2 cellular contexts compared by ENCODE assay signal in genomic region chr14:21205026-21205677, GRCh38.
TF ChIP-seq lines count a peak whose summit lies in the region.

No MANE protein-coding gene starts in this region.

TF ChIP-seq in GM23338, 12 proteins besides CTCF, POLR2A, EP300 and RAD21:
- no peak for TF ChIP-seq REST (IDR thresholded peaks at IDR 0.05; ENCODE audit: unreplicated experiment)
- no peak for TF ChIP-seq ZNF331 (CRISPR knock-in tag; IDR thresholded peaks at IDR 0.05; ENCODE audit: low read depth)
- TF ChIP-seq NANOG (IDR thresholded peaks at IDR 0.05; ENCODE audit: borderline replicate concordance): no peak
- TF ChIP-seq ZNF114 (CRISPR knock-in tag; IDR thresholded peaks at IDR 0.05): no peak
- TF ChIP-seq STAT1 (IDR thresholded peaks at IDR 0.05; ENCODE audit: unreplicated experiment): no peak
- TF ChIP-seq JUNB (IDR thresholded peaks at IDR 0.05; ENCODE audit: unreplicated experiment): no peak
- TF ChIP-seq POLR2AphosphoS5 (IDR thresholded peaks at IDR 0.05; ENCODE audit: low read depth): no peak

TF ChIP-seq in liver, 16 proteins besides CTCF, POLR2A, EP300 and RAD21:
- TF ChIP-seq NR2F2 (IDR thresholded peaks at IDR 0.05): no peak
- no peak for TF ChIP-seq RXRA (IDR thresholded peaks at IDR 0.05)
- peak; percentile 71 to 78 for TF ChIP-seq HNF4A (conservative IDR thresholded peaks at IDR 0.05)
- no peak for TF ChIP-seq FOXA1 (IDR thresholded peaks at IDR 0.05)
